Comparison of ENCODE assay signal across 8 cellular contexts in the genomic region with DNA sequence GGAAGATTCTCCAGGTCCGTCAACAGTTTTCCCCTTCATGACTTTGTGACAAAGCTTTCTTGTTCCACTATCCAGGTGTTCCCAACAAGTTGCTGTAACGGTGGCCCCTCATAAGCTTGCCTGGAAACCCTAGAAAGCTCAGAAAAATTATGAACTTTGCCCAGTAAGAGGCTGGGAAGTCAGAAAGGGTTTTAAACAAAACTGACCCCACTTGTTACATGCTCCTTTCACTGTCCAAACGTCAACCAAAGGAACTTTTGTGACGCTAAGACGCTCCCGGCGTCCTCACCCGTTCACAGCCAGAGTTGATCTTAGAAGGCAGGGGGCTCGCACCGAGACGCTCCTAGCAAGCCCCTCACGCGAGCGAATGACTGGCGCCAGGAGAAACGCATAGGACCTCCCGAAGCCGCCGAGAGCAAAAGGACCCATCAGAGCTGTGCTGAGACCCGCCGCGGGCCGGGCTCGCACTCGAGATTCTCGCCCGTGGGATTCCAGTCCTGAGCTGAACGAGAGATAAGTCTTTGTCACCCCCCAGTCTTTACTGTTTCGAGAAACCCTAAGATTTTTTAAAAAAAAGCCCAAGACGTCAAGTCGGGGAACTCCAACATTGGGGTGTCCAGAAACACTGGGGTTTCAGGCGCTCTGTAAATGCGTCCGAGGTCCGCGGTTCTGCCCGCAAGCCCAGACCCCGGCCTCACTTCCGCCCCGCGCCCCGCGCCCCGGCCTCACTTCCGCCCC. TPM values are rescaled to one million over a fixed set of nuclear protein-coding genes. Genes with fewer than 3 reads are reported as not detected.
A peak's percentile ranks its signal among the peaks of the same experiment; 100 is the strongest.
DNase-seq lines count a peak whose midpoint lies in the region; ATAC-seq and TF ChIP-seq lines count a peak whose summit lies in the region.

No MANE protein-coding gene starts in this region.

- H3K4me3 ChIP-seq in endocrine pancreas (ENCODE audit: control insufficient read depth, insufficient read depth, low read length) (peak overlapping the region; percentile 69), mucosa of rectum (ENCODE audit: low read length in 2 of 2) (peak overlapping the region; percentile 82 to 98), upper lobe of left lung (peak overlapping the region; percentile 36 to 97 (median 82))

- peaks cover 24% of the 10 kb centered on the region for H3K4me1 Mint-ChIP-seq in T-helper 17 cell

- TF ChIP-seq EP300 in upper lobe of left lung (IDR thresholded peaks at IDR 0.05) = no peak

- peak; percentile 52 for DNase-seq in NCI-H1694 (lab: John Stamatoyannopoulos, UW)
- no peak for DNase-seq in NCI-H1694 treated with DMSO at 0.1 percent for 48 hours (lab: John Stamatoyannopoulos, UW)
- no peak for DNase-seq in T-helper 17 cell
- DNase-seq in upper lobe of left lung = peak in 1 of 2 donors; percentile 28
- no peak for DNase-seq in NCI-H187 (lab: John Stamatoyannopoulos, UW)

- peaks cover 3% of the 10 kb centered on the region for H3K36me3 Mint-ChIP-seq in T-helper 17 cell (ENCODE audit: low read depth)

- H3K9me3 ChIP-seq in T-helper 17 cell (ENCODE audit: control insufficient read depth, low read length, poor library complexity, severe bottlenecking) = no peaks in the 10 kb centered on the region
- H3K9me3 ChIP-seq in endocrine pancreas (ENCODE audit: control insufficient read depth, low read length) = no peaks in the 10 kb centered on the region
- no peaks in the 10 kb centered on the region for H3K9me3 ChIP-seq in mucosa of rectum (ENCODE audit: control insufficient read depth in 2 of 2, low read length in 2 of 2)
- no peaks in the 10 kb centered on the region for H3K9me3 ChIP-seq in upper lobe of left lung

- H3K27ac Mint-ChIP-seq in T-helper 17 cell = peak overlapping the region; percentile 99

- ATAC-seq in HG02840 (IDR thresholded peaks at IDR 0.05; ENCODE audit: low FRiP score, unreplicated experiment) (peak; percentile 2), T-helper 17 cell (no peak), upper lobe of left lung (ENCODE audit: low FRiP score in 2 of 2) (peak in 1 of 2 donors; percentile 1)

- H3K9ac ChIP-seq in endocrine pancreas (ENCODE audit: control insufficient read depth, insufficient read depth, low read length) (peak overlapping the region; percentile 97), mucosa of rectum (ENCODE audit: low read depth in 1 of 2, low read length in 2 of 2) (peak overlapping the region; percentile 77 to 96)

- no peaks in the 10 kb centered on the region for H3K27me3 Mint-ChIP-seq in T-helper 17 cell

- no peak for TF ChIP-seq CTCF in upper lobe of left lung (IDR thresholded peaks at IDR 0.05)

- H3K4me3 Mint-ChIP-seq in T-helper 17 cell = peak overlapping the region; percentile 92

- H3K27ac ChIP-seq in mucosa of rectum (ENCODE audit: low read depth in 2 of 2, low read length in 2 of 2) (peak overlapping the region; percentile 99 to 100), upper lobe of left lung (peak overlapping the region; percentile 92 to 98 (median 96))

- 5 to 18% methylated on average over 23 to 44 of the region's 45 CpGs for WGBS in upper lobe of left lung, 2 donors

- H3K4me1 ChIP-seq in endocrine pancreas (ENCODE audit: control insufficient read depth, insufficient read depth, low read length) (no peaks in the 10 kb centered on the region), mucosa of rectum (ENCODE audit: control insufficient read depth in 2 of 2, insufficient read depth in 2 of 2, low read length in 2 of 2) (peaks cover 10 to 14% of the 10 kb centered on the region in 2 donors), upper lobe of left lung (peaks cover 19 to 34% (median 21%) of the 10 kb centered on the region in 4 donors)

- H3K36me3 ChIP-seq in endocrine pancreas (ENCODE audit: control insufficient read depth, insufficient read depth, low read length) (no peaks in the 10 kb centered on the region), mucosa of rectum (ENCODE audit: control insufficient read depth in 2 of 2, insufficient read depth in 2 of 2, low read length in 2 of 2) (peaks cover 19 to 22% of the 10 kb centered on the region in 2 donors), upper lobe of left lung (peaks cover 0 to 45% (median 8%) of the 10 kb centered on the region in 4 donors)

- H3K27me3 ChIP-seq in endocrine pancreas (ENCODE audit: control insufficient read depth, insufficient read depth, low read length) = no peaks in the 10 kb centered on the region
- no peaks in the 10 kb centered on the region for H3K27me3 ChIP-seq in mucosa of rectum (ENCODE audit: control insufficient read depth in 2 of 2, insufficient read depth in 2 of 2, low read length in 2 of 2)
- H3K27me3 ChIP-seq in upper lobe of left lung = no peaks in the 10 kb centered on the region

- no peak for TF ChIP-seq POLR2A in upper lobe of left lung (IDR thresholded peaks at IDR 0.05)

RNA-seq across cellular contexts. Expression of a gene that starts 0.5 kb away (rescaled TPM):
- total RNA-seq in T-helper 17 cell = 10 to 100 TPM; 26.9 to 34.6 TPM
- 10 to 100 TPM in 4 of 6 donors, 1 to 10 TPM in 2; 5.2 to 62.5 (median 30.5) TPM for total RNA-seq in upper lobe of left lung

RNA-seq across cellular contexts. Expression of a gene that starts 28.1 kb away (rescaled TPM):
- total RNA-seq in T-helper 17 cell (100 to 1,000 TPM; 195 to 196 TPM), upper lobe of left lung (100 to 1,000 TPM in 3 of 6 donors, 10 to 100 TPM in 3; 43.0 to 128 (median 95.2) TPM)

RNA-seq across cellular contexts. Expression of a gene that starts 29.0 kb away (rescaled TPM):
- total RNA-seq in T-helper 17 cell (10 to 100 TPM; 23.2 to 24.9 TPM), upper lobe of left lung (10 to 100 TPM; 18.9 to 61.5 (median 58.7) TPM)

RNA-seq across cellular contexts. Expression of a gene that starts 34.0 kb away (rescaled TPM):
- 100 to 1,000 TPM; 159 to 160 TPM for total RNA-seq in T-helper 17 cell
- 100 to 1,000 TPM in 2 of 6 donors, 10 to 100 TPM in 4; 67.0 to 123 (median 90.6) TPM for total RNA-seq in upper lobe of left lung

RNA-seq across cellular contexts. Expression of a gene that starts 38.8 kb away (rescaled TPM):
- total RNA-seq in T-helper 17 cell = 1 to 10 TPM in 1 of 2 donors, not detected in 1; 1.2 TPM
- total RNA-seq in upper lobe of left lung = 1 to 10 TPM in 1 of 6 donors, under 1 TPM in 1, not detected in 4; 0.37 to 1.0 TPM
